11 cellular contexts compared by ENCODE assay signal in the genomic region with DNA sequence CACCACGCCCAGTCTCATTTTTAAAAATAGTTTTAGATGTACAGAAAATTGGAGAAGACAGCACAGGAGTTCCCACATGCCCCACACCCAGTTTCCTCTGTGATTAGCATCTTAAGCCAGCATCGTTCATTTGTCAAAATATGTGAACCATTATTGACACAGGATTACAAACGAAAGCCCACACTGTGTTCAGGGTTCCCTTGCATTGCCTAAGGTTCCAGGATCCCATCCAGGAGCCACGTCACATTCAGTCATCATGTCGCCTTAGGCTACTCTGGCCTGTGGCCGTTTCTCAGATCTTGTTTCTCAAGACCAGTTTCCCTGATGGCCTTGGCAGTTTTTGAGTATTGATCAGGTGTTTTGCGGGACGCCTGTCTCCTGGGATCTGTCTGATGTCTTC. TPM values are rescaled to one million over a fixed set of nuclear protein-coding genes. Genes with fewer than 3 reads are reported as not detected.
DNase-seq lines count a peak whose midpoint lies in the region; ATAC-seq and TF ChIP-seq lines count a peak whose summit lies in the region.
"Had no signal": no experiment of that assay in that cellular context is flagged by ENCODE, and none has a peak within 500 bp of the region (broad histone marks: within the 10 kb centered on the region; RNA-seq: fewer than 3 reads in every experiment).

No MANE protein-coding gene starts in this region.

- H3K27ac ChIP-seq in suprapubic skin, result peak overlapping the region; percentile 34
- H3K27ac ChIP-seq in Karpas-422 (ENCODE audit: low read length), result no peak overlapping the region

- H3K4me1 Mint-ChIP-seq in activated CD4-positive, alpha-beta T cell treated with anti-CD3 and anti-CD28 coated beads, Interleukin-2, amount 10 ng/mL, durations not matched to agents 7 days and 5 days, result peaks cover 42% of the 10 kb centered on the region
- peaks cover 35% of the 10 kb centered on the region for H3K4me1 Mint-ChIP-seq in activated B cell treated with CpG ODN at 0.5 μM for 24 hours

- no peaks in the 10 kb centered on the region for H3K9me2 ChIP-seq in Karpas-422 (replicated peaks; ENCODE audit: insufficient read depth, low read length)

- intact Hi-C loops in activated B cell treated with CpG ODN at 0.5 μM for 24 hours (cut with micrococcal nuclease), result loop anchor here (2.0 kb wide), 1 partner anchor 21 kb away; no protein-coding TSS in a partner anchor

- CTCF ChIA-PET in activated CD4-positive, alpha-beta T cell treated with anti-CD3 and anti-CD28 coated beads, Interleukin-2, amount 10 ng/mL, durations not matched to agents 7 days and 5 days (lab: Charles Lee), result interaction anchor here (1.1 kb wide), 1 partner anchor 24 kb away, joined by 4 read pairs; no protein-coding TSS in a partner anchor
- CTCF ChIA-PET in activated B cell treated with CpG ODN at 0.5 μM for 24 hours (lab: Charles Lee), result no interaction called here

- ATAC-seq in activated B cell treated with CpG ODN at 0.5 μM for 24 hours (ENCODE audit: low read depth), result no peak
- ATAC-seq in GM21737 (IDR thresholded peaks at IDR 0.05; ENCODE audit: unreplicated experiment), result no peak

- no peak overlapping the region for H3K4me2 ChIP-seq in Karpas-422 (ENCODE audit: low read depth, low read length, poor library complexity, severe bottlenecking)

- TF ChIP-seq POLR2A in suprapubic skin (IDR thresholded peaks at IDR 0.05), result no peak

- no peak for TF ChIP-seq EP300 in suprapubic skin (IDR thresholded peaks at IDR 0.05)

- POLR2A ChIA-PET in activated CD4-positive, alpha-beta T cell treated with anti-CD3 and anti-CD28 coated beads, Interleukin-2, amount 10 ng/mL, durations not matched to agents 7 days and 5 days (lab: Charles Lee), result no interaction called here
- POLR2A ChIA-PET in activated B cell treated with CpG ODN at 0.5 μM for 24 hours (lab: Charles Lee), result interaction anchor here (0.8 to 3.2 kb wide), 3 partner anchors 25 to 78 kb away, joined by 4 to 24 read pairs (median 19); no protein-coding TSS in a partner anchor

- no peak overlapping the region for H3K9ac ChIP-seq in Karpas-422 (ENCODE audit: low read length)

- H3K27me3 ChIP-seq in suprapubic skin, result no peaks in the 10 kb centered on the region
- no peaks in the 10 kb centered on the region for H3K27me3 ChIP-seq in Karpas-422 (ENCODE audit: low read length)

- peaks cover 6% of the 10 kb centered on the region for H3K36me3 Mint-ChIP-seq in activated CD4-positive, alpha-beta T cell treated with anti-CD3 and anti-CD28 coated beads, Interleukin-2, amount 10 ng/mL, durations not matched to agents 7 days and 5 days (ENCODE audit: low read depth)
- no peaks in the 10 kb centered on the region for H3K36me3 Mint-ChIP-seq in activated B cell treated with CpG ODN at 0.5 μM for 24 hours (ENCODE audit: low read depth)

- H3K4me3 Mint-ChIP-seq in activated CD4-positive, alpha-beta T cell treated with anti-CD3 and anti-CD28 coated beads, Interleukin-2, amount 10 ng/mL, durations not matched to agents 7 days and 5 days, result no peak overlapping the region
- no peak overlapping the region for H3K4me3 Mint-ChIP-seq in activated B cell treated with CpG ODN at 0.5 μM for 24 hours

- H2AFZ ChIP-seq in Karpas-422 (ENCODE audit: low read length), result no peak overlapping the region

- H3K4me1 ChIP-seq in suprapubic skin (peaks cover 24% of the 10 kb centered on the region), Karpas-422 (ENCODE audit: low read length) (no peaks in the 10 kb centered on the region)

- H4K20me1 ChIP-seq in Karpas-422 (ENCODE audit: insufficient read depth, low read depth, low read length), result no peaks in the 10 kb centered on the region

- H3K79me2 ChIP-seq in Karpas-422 (ENCODE audit: low read length), result no peaks in the 10 kb centered on the region

- no peaks in the 10 kb centered on the region for H3K9me3 ChIP-seq in suprapubic skin
- H3K9me3 ChIP-seq in Karpas-422 (ENCODE audit: low read length), result no peaks in the 10 kb centered on the region

- H3K4me3 ChIP-seq in foreskin fibroblast (ENCODE audit: low read depth in 1 of 2, low read length in 2 of 2) (no peak overlapping the region), suprapubic skin (no peak overlapping the region), Karpas-422 (ENCODE audit: low read length) (no peak overlapping the region)

- peak overlapping the region; percentile 93 for H3K27ac Mint-ChIP-seq in activated CD4-positive, alpha-beta T cell treated with anti-CD3 and anti-CD28 coated beads, Interleukin-2, amount 10 ng/mL, durations not matched to agents 7 days and 5 days
- peak overlapping the region; percentile 85 for H3K27ac Mint-ChIP-seq in activated B cell treated with CpG ODN at 0.5 μM for 24 hours

- no peaks in the 10 kb centered on the region for H3K9me3 Mint-ChIP-seq in activated CD4-positive, alpha-beta T cell treated with anti-CD3 and anti-CD28 coated beads, Interleukin-2, amount 10 ng/mL, durations not matched to agents 7 days and 5 days
- no peaks in the 10 kb centered on the region for H3K9me3 Mint-ChIP-seq in activated B cell treated with CpG ODN at 0.5 μM for 24 hours

- H3K36me3 ChIP-seq in suprapubic skin (no peaks in the 10 kb centered on the region), Karpas-422 (ENCODE audit: insufficient read depth, low read length) (no peaks in the 10 kb centered on the region)

- DNase-seq in activated CD4-positive, alpha-beta T cell treated with anti-CD3 and anti-CD28 coated beads, Interleukin-2, amount 10 ng/mL, durations not matched to agents 7 days and 5 days, result no peak
- no peak for DNase-seq in activated CD4-positive, alpha-beta T cell treated with anti-CD3 and anti-CD28 coated beads for 1 hour
- DNase-seq in activated B cell treated with CpG ODN at 0.5 μM for 24 hours (no peak), foreskin fibroblast (peak; percentile 83 to 92), suprapubic skin (ENCODE audit: low spot score in 2 of 2) (peak in 1 of 2 donors; percentile 85), Karpas-422 (no peak)
- no peak for DNase-seq in activated CD4-positive, CD25-positive, alpha-beta regulatory T cell (lab: John Stamatoyannopoulos, UW)
- DNase-seq: NCI-H1694 treated with DMSO at 0.1 percent for 48 hours, occipital lobe, SHP77 had no signal

- WGBS in suprapubic skin, result 52% methylated on average over 8 of the region's 8 CpGs

- TF ChIP-seq CTCF in activated B cell treated with CpG ODN at 0.5 μM for 24 hours (IDR thresholded peaks at IDR 0.05), result no peak
- no peak for TF ChIP-seq CTCF in foreskin fibroblast (IDR thresholded peaks at IDR 0.05; ENCODE audit: low read depth, low read length)
- no peak for TF ChIP-seq CTCF in suprapubic skin (IDR thresholded peaks at IDR 0.05)

- no peaks in the 10 kb centered on the region for H3K27me3 Mint-ChIP-seq in activated CD4-positive, alpha-beta T cell treated with anti-CD3 and anti-CD28 coated beads, Interleukin-2, amount 10 ng/mL, durations not matched to agents 7 days and 5 days
- H3K27me3 Mint-ChIP-seq in activated B cell treated with CpG ODN at 0.5 μM for 24 hours, result no peaks in the 10 kb centered on the region

RNA-seq across cellular contexts. Expression of a gene that starts 34.7 kb away (rescaled TPM):
- 100 to 1,000 TPM; 167 to 190 TPM for total RNA-seq in activated CD4-positive, alpha-beta T cell treated with anti-CD3 and anti-CD28 coated beads, Interleukin-2, amount 10 ng/mL, durations not matched to agents 7 days and 5 days
- total RNA-seq in activated B cell treated with CpG ODN at 0.5 μM for 24 hours (89.0 and 98.6 TPM in 2 replicates), suprapubic skin (10 to 100 TPM in 2 of 4 donors, 1 to 10 TPM in 2; 6.3 to 35.2 (median 11.9) TPM)
- not detected in 2 replicates for total RNA-seq in Karpas-422 (2014; rRNA removed; shearing (Covaris generic); ENCODE audit: low replicate concordance)

Comparison
In these comparisons a context has a peak if more than half of its experiments do, and no peak if none do; other contexts are left out.
1. DNase-seq: peak in foreskin fibroblast (2 of 2); none in activated CD4-positive, alpha-beta T cell treated with anti-CD3 and anti-CD28 coated beads, Interleukin-2, amount 10 ng/mL, durations not matched to agents 7 days and 5 days (single experiment), activated CD4-positive, alpha-beta T cell treated with anti-CD3 and anti-CD28 coated beads for 1 hour (single experiment), activated B cell treated with CpG ODN at 0.5 μM for 24 hours (single experiment), Karpas-422 (single experiment) and activated CD4-positive, CD25-positive, alpha-beta regulatory T cell (0 of 4).